ENCODE assay signal across 18 cellular contexts in the genomic region with DNA sequence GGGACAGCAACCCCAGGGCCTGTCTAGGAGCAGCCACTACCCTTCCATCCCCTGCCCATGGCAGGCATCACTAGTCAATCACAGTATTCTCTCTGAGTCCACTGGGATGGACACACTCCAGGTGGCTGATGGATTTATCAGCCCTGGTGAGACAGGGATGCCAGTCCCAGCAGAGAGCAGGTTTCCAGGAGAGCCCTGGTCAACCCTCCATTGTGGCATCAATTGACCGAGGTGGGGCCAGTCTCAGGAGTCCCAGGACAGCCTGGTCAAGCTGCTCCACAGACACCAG.
DNase-seq lines count a peak whose midpoint lies in the region; ATAC-seq, FAIRE-seq and TF ChIP-seq lines count a peak whose summit lies in the region.
"Had no signal": no experiment of that assay in that cellular context is flagged by ENCODE, and none has a peak within 500 bp of the region (broad histone marks: within the 10 kb centered on the region; RNA-seq: fewer than 3 reads in every experiment).

No MANE protein-coding gene starts in this region.

- H3K36me3 ChIP-seq in SJSA1 (peaks cover 35% of the 10 kb centered on the region), kidney (ENCODE audit: control insufficient read depth in 1 of 2, insufficient read depth in 2 of 2, low read length in 2 of 2) (no peaks in the 10 kb centered on the region), gastrocnemius medialis (no peaks in the 10 kb centered on the region)
- H3K36me3 ChIP-seq: WERI-Rb-1 had no signal

- peaks cover 0 to 5% (median 4%) of the 10 kb centered on the region in 3 donors for H3K27me3 Mint-ChIP-seq in CD14-positive monocyte (ENCODE audit: low read depth in 3 of 3)

- FAIRE-seq in kidney (lab: Jason Lieb, UNC), result no peak
- FAIRE-seq: bronchial epithelial cell, endometrium, keratinocyte had no signal

- TF ChIP-seq POLR2A in gastrocnemius medialis (IDR thresholded peaks at IDR 0.05), result no peak

- peaks cover 46% of the 10 kb centered on the region for H3K4me1 Mint-ChIP-seq in CD14-positive monocyte

- H3K9ac ChIP-seq in kidney (ENCODE audit: low read length in 2 of 2), result peak overlapping the region in 1 of 2 donors; percentile 34

- peaks cover 0 to 2% (median 0%) of the 10 kb centered on the region in 7 donors for H3K9me3 Mint-ChIP-seq in CD14-positive monocyte
- H3K9me3 Mint-ChIP-seq: neural crest cell had no signal

- H3K9me3 ChIP-seq in SJSA1 (replicated peaks), result no peaks in the 10 kb centered on the region
- no peaks in the 10 kb centered on the region for H3K9me3 ChIP-seq in kidney (ENCODE audit: control insufficient read depth in 1 of 2, low read length in 2 of 2)
- H3K9me3 ChIP-seq in gastrocnemius medialis, result no peaks in the 10 kb centered on the region

- no peak overlapping the region for H3K4me3 ChIP-seq in SJSA1
- no peak overlapping the region for H3K4me3 ChIP-seq in kidney (ENCODE audit: low read length in 2 of 2)
- no peak overlapping the region for H3K4me3 ChIP-seq in gastrocnemius medialis
- peak overlapping the region in 1 of 59 donors; percentile 13 for H3K4me3 ChIP-seq in dorsolateral prefrontal cortex
- H3K4me3 ChIP-seq: SK-N-MC had no signal

- H3K4me1 ChIP-seq in SJSA1 (replicated peaks) (peaks cover 5% of the 10 kb centered on the region), kidney (ENCODE audit: control insufficient read depth in 1 of 2, insufficient read depth in 1 of 2, low read depth in 1 of 2, low read length in 2 of 2) (peaks cover 0 to 14% of the 10 kb centered on the region in 2 donors), gastrocnemius medialis (no peaks in the 10 kb centered on the region)

- H3K27ac Mint-ChIP-seq in CD14-positive monocyte, result peak overlapping the region; percentile 96 to 99 (median 98)

- no peak for TF ChIP-seq CTCF in CD14-positive monocyte (IDR thresholded peaks at IDR 0.05)
- TF ChIP-seq CTCF in kidney (IDR thresholded peaks at IDR 0.05; ENCODE audit: borderline replicate concordance, extremely low read depth, insufficient read depth), result no peak
- no peak for TF ChIP-seq CTCF in gastrocnemius medialis (IDR thresholded peaks at IDR 0.05 in 4 of 5, conservative IDR thresholded peaks at IDR 0.05 in 1 of 5)
- no peak for TF ChIP-seq CTCF in GM13977 (IDR thresholded peaks at IDR 0.05; ENCODE audit: extremely low read depth, insufficient read depth, missing control alignments)
- no peak for TF ChIP-seq CTCF in dorsolateral prefrontal cortex (IDR thresholded peaks at IDR 0.05 in 54 of 56, conservative IDR thresholded peaks at IDR 0.05 in 2 of 56; ENCODE audit: low read depth in 1 of 56, partially characterized antibody in 56 of 56)

- in situ Hi-C loops in gastrocnemius medialis (cut with MboI; ENCODE audit: low sequenced_read_pairs in 4 of 4) (no loop called here), GM13977 (cut with MboI; ENCODE audit: low pct_unique_long_range_greater_than_20kb, low sequenced_read_pairs, unreplicated experiment) (no loop called here)

- H3K27ac ChIP-seq in SJSA1 (peak overlapping the region; percentile 19; the same call in 1 of the 2 replicates), kidney (ENCODE audit: low read depth in 2 of 2, low read length in 2 of 2) (peak overlapping the region; percentile 78 to 85), gastrocnemius medialis (peak overlapping the region in 3 of 4 donors; percentile 50 to 58 (median 53)), dorsolateral prefrontal cortex (peak overlapping the region in 12 of 59 donors; percentile 7 to 48 (median 24))
- H3K27ac ChIP-seq: SK-N-MC, WERI-Rb-1 had no signal

- H3K4me3 Mint-ChIP-seq in CD14-positive monocyte, result peak overlapping the region; percentile 75 to 88
- H3K4me3 Mint-ChIP-seq: neural crest cell had no signal

- no peak for DNase-seq in CD14-positive monocyte (ENCODE audit: low spot score)
- DNase-seq in SJSA1 (ENCODE audit: low read depth in 1 of 2, low spot score in 2 of 2), result no peak
- no peak for DNase-seq in kidney
- DNase-seq in gastrocnemius medialis, result no peak
- no peak for DNase-seq in OCI-M1 (lab: John Stamatoyannopoulos, UW)
- DNase-seq in NCI-H1436 (lab: John Stamatoyannopoulos, UW), result no peak
- DNase-seq in GM13977 (ENCODE audit: low spot score), result no peak
- DNase-seq in dorsolateral prefrontal cortex, result no peak
- DNase-seq: activated CD8-positive, alpha-beta memory T cell treated with anti-CD3 and anti-CD28 coated beads for 24 hours; activated gamma-delta T cell treated with Interleukin-2 at 50 U/mL for 16 hours; DMS153; NK-92 treated with Interleukin-12 subunit alpha and Interleukin-12 subunit beta, amount 100 ng/mL, for 24 hours; WERI-Rb-1 had no signal

- ATAC-seq in gastrocnemius medialis, result peak in 1 of 2 donors; percentile 9

- peaks cover 15 to 21% of the 10 kb centered on the region in 2 donors for H3K36me3 Mint-ChIP-seq in CD14-positive monocyte

- H3K27me3 ChIP-seq in SJSA1 (replicated peaks) (no peaks in the 10 kb centered on the region), gastrocnemius medialis (peaks cover 0 to 5% (median 0%) of the 10 kb centered on the region in 3 donors), dorsolateral prefrontal cortex (no peaks in the 10 kb centered on the region)

- intact Hi-C loops in CD14-positive monocyte (cut with micrococcal nuclease), result loop anchor here in 1 of 2 donors (1.0 kb wide), 1 partner anchor 10 kb away; no protein-coding TSS in a partner anchor
- intact Hi-C loops in kidney (cut with DNase I), result no loop called here
- intact Hi-C loops in gastrocnemius medialis (cut with DNase I; ENCODE audit: low total_unique reads), result no loop called here
- intact Hi-C loops in dorsolateral prefrontal cortex (cut with DNase I), result no loop called here
